Comparison of ENCODE assay signal across 8 cellular contexts in genomic region chr22:45671783-45672563, GRCh38. TPM values are rescaled to one million over a fixed set of nuclear protein-coding genes. Genes with fewer than 3 reads are reported as not detected.
DNase-seq lines count a peak whose midpoint lies in the region; ATAC-seq and TF ChIP-seq lines count a peak whose summit lies in the region.

Gene ATXN10, plus strand, starts transcription at chr22:45671834. Its CDS starts 230 bp downstream, at chr22:45672064.

- peaks cover 0 to 8% (median 5%) of the 10 kb centered on the region in 5 donors for H3K27me3 Mint-ChIP-seq in naive thymus-derived CD8-positive, alpha-beta T cell
- no peaks in the 10 kb centered on the region for H3K27me3 Mint-ChIP-seq in stimulated activated memory B cell treated with anti-CD40 and anti-IgM and Interleukin-4, amounts not matched to agents 10 μg/mL and 1 μg/mL and 100 μg/mL, for 72 hours

- H2AK9ac ChIP-seq in IMR-90 (replicated peaks; ENCODE audit: low read depth, low read length, poor library complexity) = peak within 1 kb of the TSS; percentile 100

- H3K4me2 ChIP-seq in IMR-90 (ENCODE audit: low read depth, low read length) = peak within 1 kb of the TSS; percentile 97

- H3K4me1 ChIP-seq in IMR-90 (ENCODE audit: control insufficient read depth, insufficient read depth, low read length) = peaks cover 18% of the 10 kb centered on the region

- intact Hi-C loops in IMR-90 (cut with micrococcal nuclease) = no loop called here

- H3K36me3 ChIP-seq in BJ (ENCODE audit: control insufficient read depth, insufficient read depth, low read length) (no peaks in the 10 kb centered on the region), IMR-90 (ENCODE audit: control insufficient read depth, insufficient read depth, low read length) (peaks cover 5% of the 10 kb centered on the region; the same call in 1 of the 2 replicates)

- H3K9me3 Mint-ChIP-seq in naive thymus-derived CD8-positive, alpha-beta T cell = peaks cover 0 to 5% (median 0%) of the 10 kb centered on the region in 9 donors
- H3K9me3 Mint-ChIP-seq in stimulated activated memory B cell treated with anti-CD40 and anti-IgM and Interleukin-4, amounts not matched to agents 10 μg/mL and 1 μg/mL and 100 μg/mL, for 72 hours = peaks cover 3% of the 10 kb centered on the region

- H3K56ac ChIP-seq in IMR-90 (ENCODE audit: extremely low read depth, insufficient read depth, low read length) = peak within 1 kb of the TSS; percentile 78

- H3K27ac Mint-ChIP-seq in naive thymus-derived CD8-positive, alpha-beta T cell = peak within 1 kb of the TSS; percentile 78 to 95 (median 92)
- H3K27ac Mint-ChIP-seq in stimulated activated memory B cell treated with anti-CD40 and anti-IgM and Interleukin-4, amounts not matched to agents 10 μg/mL and 1 μg/mL and 100 μg/mL, for 72 hours = peak within 1 kb of the TSS; percentile 93

- no TSS peak for BruUV-seq in IMR-90 (replicated peaks; lab: Mats Ljungman, UMichigan)

- peak within 1 kb of the TSS; percentile 93 to 99 for H4K8ac ChIP-seq in IMR-90 (ENCODE audit: low read depth in 2 of 2, low read length in 2 of 2)

- H3K23ac ChIP-seq in IMR-90 (ENCODE audit: low read depth, low read length) = peak within 1 kb of the TSS; percentile 100

- H3K4me3 Mint-ChIP-seq in naive thymus-derived CD8-positive, alpha-beta T cell = peak within 1 kb of the TSS; percentile 87 to 97 (median 90)
- peak within 1 kb of the TSS; percentile 89 for H3K4me3 Mint-ChIP-seq in stimulated activated memory B cell treated with anti-CD40 and anti-IgM and Interleukin-4, amounts not matched to agents 10 μg/mL and 1 μg/mL and 100 μg/mL, for 72 hours

- no peak for TF ChIP-seq CTCF in BJ (IDR thresholded peaks at IDR 0.05; ENCODE audit: insufficient read depth, low read depth, low read length)
- TF ChIP-seq CTCF in IMR-90 (conservative IDR thresholded peaks at IDR 0.05; ENCODE audit: low read depth, low read length) = no peak

- peaks cover 26 to 43% (median 35%) of the 10 kb centered on the region in 4 donors for H3K4me1 Mint-ChIP-seq in naive thymus-derived CD8-positive, alpha-beta T cell
- peaks cover 27% of the 10 kb centered on the region for H3K4me1 Mint-ChIP-seq in stimulated activated memory B cell treated with anti-CD40 and anti-IgM and Interleukin-4, amounts not matched to agents 10 μg/mL and 1 μg/mL and 100 μg/mL, for 72 hours

- in situ Hi-C loops in IMR-90 (cut with MboI; ENCODE audit: low sequenced_read_pairs) = no loop called here

- H2AK5ac ChIP-seq in IMR-90 (ENCODE audit: low read depth, low read length) = peak within 1 kb of the TSS; percentile 99

- DNase-seq in BJ (ENCODE audit: low read depth) (no peak), IMR-90 (peak; percentile 65), RKO (ENCODE audit: low spot score) (peak; percentile 56), fibroblast of peridontal ligament (ENCODE audit: extremely low read depth) (peak; percentile 69)
- DNase-seq in activated T-helper 1 cell treated with anti-CD3 and anti-CD28 coated beads, Interleukin-2, amount 50 U/mL, for 16 hours (ENCODE audit: low read depth in 1 of 2, low spot score in 1 of 2) = peak; percentile 13 to 53
- peak; percentile 45 to 81 (median 62) for DNase-seq in naive thymus-derived CD8-positive, alpha-beta T cell

- peak within 1 kb of the TSS; percentile 96 for H2BK120ac ChIP-seq in IMR-90 (ENCODE audit: low read depth, low read length)

- H2BK5ac ChIP-seq in IMR-90 (ENCODE audit: low read depth, low read length, poor library complexity, severe bottlenecking) = peak within 1 kb of the TSS; percentile 98

- H2AFZ ChIP-seq in IMR-90 (replicated peaks; ENCODE audit: low read length, poor library complexity) = peak within 1 kb of the TSS; percentile 98

- peak within 1 kb of the TSS; percentile 74; the same call in 1 of the 3 replicates for H2BK15ac ChIP-seq in IMR-90 (ENCODE audit: low read depth, low read length)

- H3K4ac ChIP-seq in IMR-90 (ENCODE audit: low read depth, low read length) = peak within 1 kb of the TSS; percentile 99

- peak within 1 kb of the TSS; percentile 92 for H3K18ac ChIP-seq in IMR-90 (ENCODE audit: low read depth, low read length)

- TF ChIP-seq RAD21 in IMR-90 (IDR thresholded peaks at IDR 0.05; ENCODE audit: low read length) = no peak

- peak within 1 kb of the TSS; percentile 93 for H4K91ac ChIP-seq in IMR-90 (ENCODE audit: insufficient read depth, low read depth, low read length)

- dilution Hi-C loops in IMR-90 (cut with HindIII; ENCODE audit: low sequenced_read_pairs, unreplicated experiment) = no loop called here

- H4K20me1 ChIP-seq in IMR-90 (ENCODE audit: insufficient read depth, low read length) = peaks cover 40% of the 10 kb centered on the region

- no peaks in the 10 kb centered on the region for H3K9me3 ChIP-seq in IMR-90 (ENCODE audit: control insufficient read depth, insufficient read depth, low read length)

- H3K27me3 ChIP-seq in BJ (ENCODE audit: control insufficient read depth, insufficient read depth, low read length) (no peaks in the 10 kb centered on the region), IMR-90 (ENCODE audit: control insufficient read depth, insufficient read depth, low read length) (no peaks in the 10 kb centered on the region)

- peak within 1 kb of the TSS; percentile 70 for H3K4me3 ChIP-seq in BJ (ENCODE audit: low read depth, low read length)
- peak within 1 kb of the TSS; percentile 95 for H3K4me3 ChIP-seq in IMR-90 (ENCODE audit: insufficient read depth, low read depth, low read length)

- peaks cover 18 to 50% of the 10 kb centered on the region in 2 experiments; a peak in 3 of 4 replicates for H3K79me1 ChIP-seq in IMR-90 (ENCODE audit: low read depth in 1 of 2, low read length in 2 of 2)

- TF ChIP-seq POLR2A in IMR-90 (IDR thresholded peaks at IDR 0.05; ENCODE audit: low read depth, low read length) = peak; percentile 79; the same call in 1 of the 2 replicates

- CTCF ChIA-PET in BJ (lab: Yijun Ruan, JAX) = interaction anchor here (1.1 to 1.7 kb wide), 3 partner anchors 10 to 195 kb away, joined by 3 to 6 read pairs (median 4); no protein-coding TSS in a partner anchor
- CTCF ChIA-PET in IMR-90 (lab: Yijun Ruan, JAX) = no interaction called here

- 1% methylated on average over 43 of the region's 89 CpGs; no CpG with 5 or more reads in 1 of the 2 experiments for WGBS in IMR-90 (ENCODE audit: extremely low coverage in 2 of 2, insufficient read length in 1 of 2), 2 experiments

- peaks cover 2 to 15% (median 5%) of the 10 kb centered on the region in 3 donors for H3K36me3 Mint-ChIP-seq in naive thymus-derived CD8-positive, alpha-beta T cell
- H3K36me3 Mint-ChIP-seq in stimulated activated memory B cell treated with anti-CD40 and anti-IgM and Interleukin-4, amounts not matched to agents 10 μg/mL and 1 μg/mL and 100 μg/mL, for 72 hours = peaks cover 11% of the 10 kb centered on the region

- H3K14ac ChIP-seq in IMR-90 (replicated peaks; ENCODE audit: low read depth, low read length) = peak within 1 kb of the TSS; percentile 99

- H4K5ac ChIP-seq in IMR-90 (ENCODE audit: low read depth, low read length) = peak within 1 kb of the TSS; percentile 90

- POLR2A ChIA-PET in BJ (lab: Charles Lee) = no interaction called here
- POLR2A ChIA-PET in IMR-90 (lab: Charles Lee; ENCODE audit: unreplicated experiment) = interaction anchor here (1.8 kb wide), 1 partner anchor 38 kb away, joined by 9 read pairs; no protein-coding TSS in a partner anchor
- POLR2A ChIA-PET in naive thymus-derived CD8-positive, alpha-beta T cell (lab: Charles Lee) = interaction anchor here (0.9 kb wide), 1 partner anchor 10 kb away, joined by 4 read pairs; no protein-coding TSS in a partner anchor

- H3K27ac ChIP-seq in IMR-90 (ENCODE audit: insufficient read depth, low read length) = peak within 1 kb of the TSS; percentile 99

- ATAC-seq in GM19452 (IDR thresholded peaks at IDR 0.05; ENCODE audit: unreplicated experiment) = peak; percentile 76
- peak; percentile 81 for ATAC-seq in IMR-90 (ENCODE audit: low read depth)
- peak; percentile 81 to 83 for ATAC-seq in naive thymus-derived CD8-positive, alpha-beta T cell
- peak; percentile 85 for ATAC-seq in stimulated activated memory B cell treated with anti-CD40 and anti-IgM and Interleukin-4, amounts not matched to agents 10 μg/mL and 1 μg/mL and 100 μg/mL, for 72 hours

- peaks cover 18% of the 10 kb centered on the region for H3K9me1 ChIP-seq in IMR-90 (ENCODE audit: insufficient read depth, low read length)

- peak within 1 kb of the TSS; percentile 99 for H3K9ac ChIP-seq in IMR-90 (ENCODE audit: low read depth, low read length)

- H2BK20ac ChIP-seq in IMR-90 (ENCODE audit: low read depth, low read length) = peak within 1 kb of the TSS; percentile 9; the same call in 1 of the 2 replicates

TF ChIP-seq in IMR-90, 13 proteins besides CTCF, POLR2A, EP300 and RAD21:
- TF ChIP-seq MAFK (IDR thresholded peaks at IDR 0.05; ENCODE audit: low read depth, low read length) (no peak), BHLHE40 (IDR thresholded peaks at IDR 0.05; ENCODE audit: low read depth, low read length) (no peak), MXI1 (IDR thresholded peaks at IDR 0.05; ENCODE audit: borderline replicate concordance, low read depth, low read length) (peak; percentile 62; the same call in 1 of the 2 replicates), CEBPB (IDR thresholded peaks at IDR 0.05; ENCODE audit: low read depth, low read length) (no peak), ELK1 (IDR thresholded peaks at IDR 0.05; ENCODE audit: borderline replicate concordance, low read depth, low read length) (no peak), MAZ (IDR thresholded peaks at IDR 0.05; ENCODE audit: borderline replicate concordance, low read depth, low read length) (peak; percentile 85), RFX5 (IDR thresholded peaks at IDR 0.05; ENCODE audit: low read depth, low read length) (no peak)

RNA-seq across cellular contexts. Expression of gene ATXN10, which starts in this region (rescaled TPM):
- polyA plus RNA-seq in BJ (2011; rRNA removed) = 328 and 481 TPM in 2 replicates
- 276 and 373 TPM in 2 replicates for polyA minus RNA-seq in BJ (2011; rRNA and poly(A)+ RNA removed)
- total RNA-seq in IMR-90 (2012; rRNA removed) = 116 and 119 TPM in 2 replicates
- 197 and 231 TPM in 2 replicates for polyA plus RNA-seq in IMR-90 (2012; rRNA removed)
- 32.5 and 114 TPM in 2 replicates for polyA plus RNA-seq in IMR-90 (2012; cell fraction: cytosol; rRNA removed)
- polyA plus RNA-seq in IMR-90 (2012; cell fraction: nucleus; rRNA removed; ENCODE audit: low replicate concordance) = 8.9 and 101 TPM in 2 replicates
- total RNA-seq in naive thymus-derived CD8-positive, alpha-beta T cell = 10 to 100 TPM; 77.4 to 78.0 TPM
- 100 to 1,000 TPM in 1 of 3 donors, 10 to 100 TPM in 2; 91.1 to 117 (median 96.0) TPM for polyA plus RNA-seq in naive thymus-derived CD8-positive, alpha-beta T cell
